1 cellular context compared by ENCODE assay signal in the genomic region with DNA sequence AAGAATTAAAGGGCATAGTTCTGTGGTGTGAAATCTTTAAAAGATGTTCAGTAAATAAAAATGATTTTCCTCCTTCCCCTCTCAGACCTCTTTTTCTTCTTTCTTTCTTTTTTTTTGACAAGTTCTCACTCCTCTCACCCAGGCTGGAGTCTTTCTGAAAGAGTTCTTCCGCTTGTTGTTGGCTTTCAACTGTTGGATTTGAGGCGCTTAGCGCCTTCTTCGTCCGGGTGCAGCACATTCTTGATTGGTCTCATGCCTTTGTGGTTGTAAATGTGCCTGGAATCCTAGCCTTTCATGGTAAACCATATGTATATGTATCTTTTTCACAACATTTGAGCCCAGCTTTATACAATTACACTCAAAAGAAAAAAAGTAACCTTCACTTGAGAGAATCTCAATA.
TF ChIP-seq lines count a peak whose summit lies in the region.

No MANE protein-coding gene starts in this region.

TF ChIP-seq in WTC11, 78 proteins besides CTCF, POLR2A, EP300 and RAD21 (continued from another document):
- TF ChIP-seq, protein P1, sequence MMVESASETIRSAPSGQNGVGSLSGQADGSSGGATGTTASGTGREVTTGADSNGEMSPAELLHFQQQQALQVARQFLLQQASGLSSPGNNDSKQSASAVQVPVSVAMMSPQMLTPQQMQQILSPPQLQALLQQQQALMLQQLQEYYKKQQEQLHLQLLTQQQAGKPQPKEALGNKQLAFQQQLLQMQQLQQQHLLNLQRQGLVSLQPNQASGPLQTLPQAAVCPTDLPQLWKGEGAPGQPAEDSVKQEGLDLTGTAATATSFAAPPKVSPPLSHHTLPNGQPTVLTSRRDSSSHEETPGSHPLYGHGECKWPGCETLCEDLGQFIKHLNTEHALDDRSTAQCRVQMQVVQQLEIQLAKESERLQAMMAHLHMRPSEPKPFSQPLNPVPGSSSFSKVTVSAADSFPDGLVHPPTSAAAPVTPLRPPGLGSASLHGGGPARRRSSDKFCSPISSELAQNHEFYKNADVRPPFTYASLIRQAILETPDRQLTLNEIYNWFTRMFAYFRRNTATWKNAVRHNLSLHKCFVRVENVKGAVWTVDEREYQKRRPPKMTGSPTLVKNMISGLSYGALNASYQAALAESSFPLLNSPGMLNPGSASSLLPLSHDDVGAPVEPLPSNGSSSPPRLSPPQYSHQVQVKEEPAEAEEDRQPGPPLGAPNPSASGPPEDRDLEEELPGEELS (CRISPR knock-in tag; IDR thresholded peaks at IDR 0.05) = no peak
- TF ChIP-seq, protein P2, sequence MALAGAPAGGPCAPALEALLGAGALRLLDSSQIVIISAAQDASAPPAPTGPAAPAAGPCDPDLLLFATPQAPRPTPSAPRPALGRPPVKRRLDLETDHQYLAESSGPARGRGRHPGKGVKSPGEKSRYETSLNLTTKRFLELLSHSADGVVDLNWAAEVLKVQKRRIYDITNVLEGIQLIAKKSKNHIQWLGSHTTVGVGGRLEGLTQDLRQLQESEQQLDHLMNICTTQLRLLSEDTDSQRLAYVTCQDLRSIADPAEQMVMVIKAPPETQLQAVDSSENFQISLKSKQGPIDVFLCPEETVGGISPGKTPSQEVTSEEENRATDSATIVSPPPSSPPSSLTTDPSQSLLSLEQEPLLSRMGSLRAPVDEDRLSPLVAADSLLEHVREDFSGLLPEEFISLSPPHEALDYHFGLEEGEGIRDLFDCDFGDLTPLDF (CRISPR knock-in tag; IDR thresholded peaks at IDR 0.05) = no peak
- TF ChIP-seq CBFB (CRISPR knock-in tag; IDR thresholded peaks at IDR 0.05; ENCODE audit: low read depth) (no peak), NFE2L1 (CRISPR knock-in tag; IDR thresholded peaks at IDR 0.05) (no peak), ZNF219 (CRISPR knock-in tag; IDR thresholded peaks at IDR 0.05; ENCODE audit: borderline replicate concordance) (no peak)
